Comparison of ENCODE assay signal across 11 cellular contexts in the genomic region with DNA sequence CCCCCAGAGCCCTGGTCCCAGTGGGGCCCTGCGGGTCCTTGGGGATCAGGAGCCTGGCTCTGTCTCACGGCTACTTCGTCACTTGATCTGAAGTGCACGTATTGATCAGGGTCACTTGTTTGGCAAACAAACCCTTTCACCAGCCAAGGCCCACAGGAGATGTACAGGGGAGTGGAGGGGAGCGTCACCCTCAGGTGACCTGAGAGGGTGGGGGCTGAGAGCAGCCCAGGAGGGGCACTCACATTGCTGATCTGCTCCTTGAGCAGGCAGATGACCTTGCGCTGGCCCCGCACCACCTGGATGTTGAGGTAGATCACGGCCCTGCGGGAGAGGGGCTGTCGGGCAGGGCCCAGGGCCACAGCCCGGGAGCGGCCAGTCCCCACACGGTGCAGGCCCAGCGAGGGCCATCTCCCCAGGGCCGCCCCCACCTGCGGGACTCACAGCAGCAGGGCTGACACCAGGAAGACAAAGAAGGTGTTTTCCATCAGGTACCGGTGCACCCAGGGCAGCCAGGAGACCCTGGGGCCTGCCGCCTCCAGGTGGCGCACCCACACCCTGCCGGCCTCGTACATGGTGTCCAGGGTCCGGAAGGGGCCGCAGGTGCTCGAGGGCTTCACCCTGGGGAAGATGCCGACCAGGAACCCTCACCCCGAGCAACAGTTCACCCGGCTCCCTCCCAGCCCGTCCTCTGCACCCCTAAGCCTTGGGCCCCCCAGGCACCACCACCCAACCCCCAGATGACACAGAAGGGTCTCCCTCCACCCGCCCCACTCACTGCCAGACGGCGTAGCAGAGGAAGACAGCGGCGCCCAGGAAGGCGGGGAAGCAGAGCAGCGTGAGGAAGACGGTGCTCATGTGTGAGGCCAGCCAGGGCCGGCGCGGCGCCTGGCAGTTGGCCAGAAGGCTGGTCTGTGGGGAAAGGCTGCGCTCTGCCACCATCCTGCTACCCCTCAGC. TPM values are rescaled to one million over a fixed set of nuclear protein-coding genes. Genes with fewer than 3 reads are reported as not detected.
DNase-seq lines count a peak whose midpoint lies in the region; ATAC-seq, FAIRE-seq and TF ChIP-seq lines count a peak whose summit lies in the region.
"Had no signal": no experiment of that assay in that cellular context is flagged by ENCODE, and none has a peak within 500 bp of the region (broad histone marks: within the 10 kb centered on the region; RNA-seq: fewer than 3 reads in every experiment).

No MANE protein-coding gene starts in this region.

- no peaks in the 10 kb centered on the region for H3K9me3 ChIP-seq in pancreas

- H3K27me3 ChIP-seq in dorsolateral prefrontal cortex: no peaks in the 10 kb centered on the region
- no peaks in the 10 kb centered on the region for H3K27me3 ChIP-seq in pancreas

- H3K36me3 ChIP-seq in pancreas: no peaks in the 10 kb centered on the region

- FAIRE-seq in pancreas (lab: Jason Lieb, UNC): no peak
- FAIRE-seq: TTC549 had no signal

- peak; percentile 73 for DNase-seq in NCI-H748 (lab: John Stamatoyannopoulos, UW; ENCODE audit: unreplicated experiment)
- DNase-seq in NCI-H748 treated with DMSO at 0.1 percent for 48 hours (lab: John Stamatoyannopoulos, UW): no peak
- DNase-seq in NCI-H510A treated with DMSO at 0.1 percent for 48 hours (lab: John Stamatoyannopoulos, UW): peak; percentile 82
- DNase-seq in dorsolateral prefrontal cortex: peak in 5 of 10 donors; percentile 43 to 76 (median 60)
- DNase-seq in pancreas: peak in 4 of 6 donors; percentile 64 to 85 (median 75)
- no peak for DNase-seq in H4 (ENCODE audit: low spot score)
- DNase-seq in SKM-1 (lab: John Stamatoyannopoulos, UW; ENCODE audit: unreplicated experiment): no peak

- peak overlapping the region; percentile 49 to 100 (median 92) for H3K27ac ChIP-seq in dorsolateral prefrontal cortex
- no peak overlapping the region for H3K27ac ChIP-seq in pancreas

- peak in 23 of 56 donors; percentile 8 to 43 (median 25) for TF ChIP-seq CTCF in dorsolateral prefrontal cortex (IDR thresholded peaks at IDR 0.05 in 54 of 56, conservative IDR thresholded peaks at IDR 0.05 in 2 of 56; ENCODE audit: low read depth in 1 of 56, partially characterized antibody in 56 of 56)
- peak; percentile 39 to 56 (median 46) for TF ChIP-seq CTCF in pancreas (IDR thresholded peaks at IDR 0.05)

- intact Hi-C loops in dorsolateral prefrontal cortex (cut with DNase I) (loop anchor here in 1 of 2 donors (2.0 kb wide), 1 partner anchor 13 kb away; a partner anchor contains a TSS), pancreas (cut with DNase I) (loop anchor here in 1 of 3 donors (10.0 kb wide), 1 partner anchor 307 kb away; no protein-coding TSS in a partner anchor)

- 29% methylated on average over 36 to 41 of the region's 41 CpGs for WGBS in pancreas, 2 donors

- no peaks in the 10 kb centered on the region for H3K4me1 ChIP-seq in pancreas

- H3K4me3 ChIP-seq in dorsolateral prefrontal cortex (peak overlapping the region in 3 of 59 donors; percentile 3 to 17 (median 8)), pancreas (peak overlapping the region in 1 of 4 donors; percentile 14)

- ATAC-seq in pancreas (peak; percentile 67 to 85 (median 79)), GM18520 (IDR thresholded peaks at IDR 0.05; ENCODE audit: unreplicated experiment) (no peak)

RNA-seq across cellular contexts. Expression of a gene that starts 11.3 kb away (rescaled TPM):
- total RNA-seq in dorsolateral prefrontal cortex (100 to 1,000 TPM in 45 of 120 experiments, 10 to 100 TPM in 75; 17.3 to 352 (median 81.1) TPM), pancreas (10 to 100 TPM; 15.6 to 49.9 (median 21.7) TPM)
- 10 to 100 TPM; 39.5 to 61.2 TPM for polyA plus RNA-seq in pancreas
- 2.7 and 7.9 TPM in 2 replicates for total RNA-seq in H4 (2014; rRNA removed; shearing (Covaris generic))

RNA-seq across cellular contexts. Expression of a gene that starts 13.3 kb away (rescaled TPM):
- total RNA-seq in dorsolateral prefrontal cortex (10 to 100 TPM in 18 of 120 experiments, 1 to 10 TPM in 101, under 1 TPM in 1; 0.90 to 20.9 (median 6.7) TPM), pancreas (1 to 10 TPM in 5 of 6 donors, under 1 TPM in 1; 0.51 to 6.0 (median 2.2) TPM)
- 1 to 10 TPM; 1.5 to 2.9 TPM for polyA plus RNA-seq in pancreas
- 0.02 TPM in 1 of 2 replicates, not detected in the other for total RNA-seq in H4 (2014; rRNA removed; shearing (Covaris generic))
- total RNA-seq: myocyte had no signal
- polyA plus RNA-seq: BJ had no signal

RNA-seq across cellular contexts. Expression of a gene that starts 28.9 kb away (rescaled TPM):
- total RNA-seq in dorsolateral prefrontal cortex (1 to 10 TPM in 2 of 120 experiments, under 1 TPM in 9, not detected in 109; 0.18 to 1.9 (median 0.31) TPM), pancreas (not detected)
- not detected for polyA plus RNA-seq in pancreas
- total RNA-seq in H4 (2014; rRNA removed; shearing (Covaris generic)): not detected in 2 replicates
- total RNA-seq: myocyte had no signal
- polyA plus RNA-seq: BJ had no signal

RNA-seq across cellular contexts. Expression of a gene that starts 51.1 kb away (rescaled TPM):
- total RNA-seq in dorsolateral prefrontal cortex (100 to 1,000 TPM in 3 of 120 experiments, 10 to 100 TPM in 117; 19.6 to 122 (median 45.6) TPM), pancreas (10 to 100 TPM; 52.3 to 93.8 (median 83.8) TPM)
- polyA plus RNA-seq in pancreas: 10 to 100 TPM; 89.1 to 94.2 TPM
- total RNA-seq in H4 (2014; rRNA removed; shearing (Covaris generic)): 24.6 and 30.1 TPM in 2 replicates

Comparison
In these comparisons a context has a peak if more than half of its experiments do, and no peak if none do; other contexts are left out.
1. DNase-seq: peak in NCI-H748 (single experiment), NCI-H510A treated with DMSO at 0.1 percent for 48 hours (single experiment) and pancreas (4 of 6); none in NCI-H748 treated with DMSO at 0.1 percent for 48 hours (single experiment), H4 (single experiment) and SKM-1 (single experiment).
2. H3K27ac ChIP-seq: peak in dorsolateral prefrontal cortex (59 of 59); none in pancreas (0 of 4).